In genomic region chr1:98698625-98699024, GRCh38 we compare ENCODE assay signal across 31 cellular contexts.
"Had no signal": no experiment of that assay in that cellular context is flagged by ENCODE, and none has a peak within 500 bp of the region (broad histone marks: within the 10 kb centered on the region; RNA-seq: fewer than 3 reads in every experiment).

No MANE protein-coding gene starts in this region.

- ATAC-seq: esophagus mucosa; gastrocnemius medialis; heart left ventricle; left lobe of liver; mucosa of descending colon; natural killer cell treated with Interleukin-12 subunit alpha and Interleukin-12 subunit beta and Interleukin-15 and Interleukin-18, amount 100 ng/mL, for 72 hours; sciatic nerve; stimulated activated naive CD8-positive, alpha-beta T cell treated with anti-CD3 and anti-CD28 coated beads, Interleukin-15, amount 100 ng/mL, for 72 hours; upper lobe of right lung had no signal

- FAIRE-seq: kidney had no signal

- H3K36me3 ChIP-seq: gastrocnemius medialis, neutrophil, prostate gland, right atrium auricular region, suprapubic skin, upper lobe of right lung, uterus had no signal

- H3K4me1 ChIP-seq: gastrocnemius medialis, heart left ventricle, parathyroid adenoma, prostate gland, right atrium auricular region, suprapubic skin, upper lobe of right lung, uterus had no signal

- H3K79me2 ChIP-seq: hepatocyte, parathyroid adenoma had no signal

- H3K9ac ChIP-seq: parathyroid adenoma had no signal

- H3K4me3 ChIP-seq: gastrocnemius medialis, heart left ventricle, hepatocyte, lung, mucosa of descending colon, prostate gland, right atrium auricular region, smooth muscle cell, suprapubic skin, transverse colon, upper lobe of right lung, uterus had no signal

- DNase-seq: effector CD8-positive, alpha-beta T cell; endodermal cell; foreskin fibroblast; gastrocnemius medialis; heart left ventricle; kidney; mesenchymal stem cell; mucosa of descending colon; naive B cell; stimulated activated CD4-positive, alpha-beta T cell treated with anti-CD3 and anti-CD28 coated beads, Interleukin-12 subunit alpha, Interleukin-12 subunit beta, amount 100 ng/mL, for 4 hours; stimulated activated CD4-positive, alpha-beta T cell treated with anti-CD3 and anti-CD28 coated beads, Interleukin-1b, Interleukin-23, amount 100 ng/mL, for 48 hours; stimulated activated CD4-positive, alpha-beta T cell treated with anti-CD3 and anti-CD28 coated beads, Interleukin-4, amount 100 ng/mL, for 1 hour; stimulated activated CD8-positive, alpha-beta memory T cell treated with anti-CD3 and anti-CD28 coated beads, Interleukin-4, amount 100 ng/mL, for 48 hours; stimulated activated naive CD4-positive, alpha-beta T cell; stimulated activated naive CD8-positive, alpha-beta T cell treated with anti-CD3 and anti-CD28 coated beads, Interleukin-15, amount 100 ng/mL, for 72 hours; transverse colon; upper lobe of right lung; uterus had no signal

- H3K9me3 ChIP-seq: gastrocnemius medialis, heart left ventricle, mucosa of descending colon, neutrophil, prostate gland, right atrium auricular region, suprapubic skin, transverse colon, upper lobe of right lung, uterus had no signal

- H2AFZ ChIP-seq: hepatocyte, parathyroid adenoma had no signal

- H3K27me3 ChIP-seq: gastrocnemius medialis, heart left ventricle, hepatocyte, neutrophil, right atrium auricular region, suprapubic skin, transverse colon, upper lobe of right lung, uterus had no signal

- H3K4me2 ChIP-seq: smooth muscle cell had no signal

- H3K27ac ChIP-seq: epithelial cell of prostate, gastrocnemius medialis, heart left ventricle, hepatocyte, neutrophil, parathyroid adenoma, prostate gland, right atrium auricular region, suprapubic skin, transverse colon, upper lobe of right lung, uterus had no signal
